ENCODE assay signal across 4 cellular contexts in genomic region chr1:27384797-27385196, GRCh38. TPM values are rescaled to one million over a fixed set of nuclear protein-coding genes. Genes with fewer than 3 reads are reported as not detected.
"Had no signal": no experiment of that assay in that cellular context is flagged by ENCODE, and none has a peak within 500 bp of the region (broad histone marks: within the 10 kb centered on the region; RNA-seq: fewer than 3 reads in every experiment).

No MANE protein-coding gene starts in this region.

RNA-seq across cellular contexts. Expression of gene CD164L2, which starts 1.7 kb away (rescaled TPM):
- total RNA-seq: GM23248, H4, HFFc6 had no signal
- polyA plus RNA-seq: GM23248 had no signal

RNA-seq across cellular contexts. Expression of gene FCN3, which starts 10.2 kb away (rescaled TPM):
- total RNA-seq: GM23248, H4, HFFc6 had no signal
- polyA plus RNA-seq: GM23248, GM23338 had no signal

RNA-seq across cellular contexts. Expression of gene SYTL1, which starts 43.0 kb away (rescaled TPM):
- total RNA-seq: GM23248 had no signal
- polyA plus RNA-seq: GM23248 had no signal
